ENCODE assay signal across 22 cellular contexts in the genomic region with DNA sequence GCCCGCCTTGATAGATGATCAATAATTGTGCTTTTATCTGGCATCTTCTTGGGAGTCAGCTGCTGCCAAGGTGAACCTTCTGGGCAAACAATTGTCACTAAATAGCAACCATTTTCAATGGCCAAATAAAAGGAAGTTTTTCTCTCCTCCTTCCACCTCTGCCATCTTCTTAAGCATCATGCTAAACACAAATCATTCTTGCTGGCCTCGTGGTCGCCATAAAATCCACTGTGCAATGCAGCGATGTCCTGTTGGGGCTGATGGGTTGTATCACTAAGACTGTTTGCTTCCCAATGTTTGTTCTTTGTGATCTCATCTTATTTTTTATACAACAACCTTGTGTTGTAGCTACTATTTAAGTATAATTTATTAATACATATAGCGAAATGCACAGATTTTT.
"Had no signal": no experiment of that assay in that cellular context is flagged by ENCODE, and none has a peak within 500 bp of the region (broad histone marks: within the 10 kb centered on the region; RNA-seq: fewer than 3 reads in every experiment).

No MANE protein-coding gene starts in this region.

- H3K4me3 Mint-ChIP-seq: memory B cell, nephron had no signal

- H3K36me3 ChIP-seq: gastrocnemius medialis, prostate gland, right atrium auricular region, suprapubic skin, transverse colon, upper lobe of right lung, uterus had no signal

- ATAC-seq: gastrocnemius medialis, left ventricle myocardium superior, sciatic nerve, upper lobe of right lung had no signal

- H3K4me2 ChIP-seq: smooth muscle cell had no signal

- H3K27ac Mint-ChIP-seq: memory B cell, nephron had no signal

- H3K27me3 Mint-ChIP-seq: stimulated activated naive CD8-positive, alpha-beta T cell treated with anti-CD3 and anti-CD28 coated beads, Interleukin-15, amount 100 ng/mL, for 72 hours had no signal

- H3K9me3 Mint-ChIP-seq: memory B cell had no signal

- H3K36me3 Mint-ChIP-seq: memory B cell had no signal

- H3K4me3 ChIP-seq: dorsolateral prefrontal cortex, gastrocnemius medialis, lung, prostate gland, right atrium auricular region, smooth muscle cell, suprapubic skin, transverse colon, upper lobe of right lung, uterus had no signal

- H3K27me3 ChIP-seq: dorsolateral prefrontal cortex, gastrocnemius medialis, right atrium auricular region, suprapubic skin, upper lobe of right lung, uterus had no signal

- DNase-seq: dorsolateral prefrontal cortex; effector CD4-positive, alpha-beta T cell; foreskin fibroblast; gastrocnemius medialis; head of caudate nucleus; left ventricle myocardium superior; nucleus accumbens; stimulated activated CD4-positive, alpha-beta T cell treated with anti-CD3 and anti-CD28 coated beads, Interleukin-12 subunit alpha, Interleukin-12 subunit beta, amount 100 ng/mL, for 4 hours; stimulated activated CD4-positive, alpha-beta T cell treated with anti-CD3 and anti-CD28 coated beads, Interleukin-1b, Interleukin-23, amount 100 ng/mL, for 48 hours; stimulated activated CD4-positive, alpha-beta T cell treated with anti-CD3 and anti-CD28 coated beads, Interleukin-4, amount 100 ng/mL, for 1 hour; transverse colon; upper lobe of right lung; uterus had no signal

- H3K9me3 ChIP-seq: gastrocnemius medialis, prostate gland, right atrium auricular region, suprapubic skin, transverse colon, upper lobe of right lung, uterus had no signal

- H3K27ac ChIP-seq: gastrocnemius medialis, prostate gland, right atrium auricular region, suprapubic skin, transverse colon, upper lobe of right lung, uterus had no signal
